ENCODE assay signal across 1 cellular context in genomic region chr4:164716901-164717300, GRCh38.
TF ChIP-seq lines count a peak whose summit lies in the region.

No MANE protein-coding gene starts in this region.

TF ChIP-seq in K562, 482 proteins besides CTCF, POLR2A, EP300 and RAD21 (continued from another document):
- TF ChIP-seq, protein P1, sequence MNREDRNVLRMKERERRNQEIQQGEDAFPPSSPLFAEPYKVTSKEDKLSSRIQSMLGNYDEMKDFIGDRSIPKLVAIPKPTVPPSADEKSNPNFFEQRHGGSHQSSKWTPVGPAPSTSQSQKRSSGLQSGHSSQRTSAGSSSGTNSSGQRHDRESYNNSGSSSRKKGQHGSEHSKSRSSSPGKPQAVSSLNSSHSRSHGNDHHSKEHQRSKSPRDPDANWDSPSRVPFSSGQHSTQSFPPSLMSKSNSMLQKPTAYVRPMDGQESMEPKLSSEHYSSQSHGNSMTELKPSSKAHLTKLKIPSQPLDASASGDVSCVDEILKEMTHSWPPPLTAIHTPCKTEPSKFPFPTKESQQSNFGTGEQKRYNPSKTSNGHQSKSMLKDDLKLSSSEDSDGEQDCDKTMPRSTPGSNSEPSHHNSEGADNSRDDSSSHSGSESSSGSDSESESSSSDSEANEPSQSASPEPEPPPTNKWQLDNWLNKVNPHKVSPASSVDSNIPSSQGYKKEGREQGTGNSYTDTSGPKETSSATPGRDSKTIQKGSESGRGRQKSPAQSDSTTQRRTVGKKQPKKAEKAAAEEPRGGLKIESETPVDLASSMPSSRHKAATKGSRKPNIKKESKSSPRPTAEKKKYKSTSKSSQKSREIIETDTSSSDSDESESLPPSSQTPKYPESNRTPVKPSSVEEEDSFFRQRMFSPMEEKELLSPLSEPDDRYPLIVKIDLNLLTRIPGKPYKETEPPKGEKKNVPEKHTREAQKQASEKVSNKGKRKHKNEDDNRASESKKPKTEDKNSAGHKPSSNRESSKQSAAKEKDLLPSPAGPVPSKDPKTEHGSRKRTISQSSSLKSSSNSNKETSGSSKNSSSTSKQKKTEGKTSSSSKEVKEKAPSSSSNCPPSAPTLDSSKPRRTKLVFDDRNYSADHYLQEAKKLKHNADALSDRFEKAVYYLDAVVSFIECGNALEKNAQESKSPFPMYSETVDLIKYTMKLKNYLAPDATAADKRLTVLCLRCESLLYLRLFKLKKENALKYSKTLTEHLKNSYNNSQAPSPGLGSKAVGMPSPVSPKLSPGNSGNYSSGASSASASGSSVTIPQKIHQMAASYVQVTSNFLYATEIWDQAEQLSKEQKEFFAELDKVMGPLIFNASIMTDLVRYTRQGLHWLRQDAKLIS (CRISPR knock-in tag; IDR thresholded peaks at IDR 0.05): no peak
- no peak for TF ChIP-seq FOXM1 (IDR thresholded peaks at IDR 0.05; ENCODE audit: low read depth)
- TF ChIP-seq FOXM1 (CRISPR knock-in tag; IDR thresholded peaks at IDR 0.05; ENCODE audit: low read depth): no peak
- no peak for TF ChIP-seq SLC30A9 (CRISPR knock-in tag; IDR thresholded peaks at IDR 0.05)
- TF ChIP-seq, protein P2, sequence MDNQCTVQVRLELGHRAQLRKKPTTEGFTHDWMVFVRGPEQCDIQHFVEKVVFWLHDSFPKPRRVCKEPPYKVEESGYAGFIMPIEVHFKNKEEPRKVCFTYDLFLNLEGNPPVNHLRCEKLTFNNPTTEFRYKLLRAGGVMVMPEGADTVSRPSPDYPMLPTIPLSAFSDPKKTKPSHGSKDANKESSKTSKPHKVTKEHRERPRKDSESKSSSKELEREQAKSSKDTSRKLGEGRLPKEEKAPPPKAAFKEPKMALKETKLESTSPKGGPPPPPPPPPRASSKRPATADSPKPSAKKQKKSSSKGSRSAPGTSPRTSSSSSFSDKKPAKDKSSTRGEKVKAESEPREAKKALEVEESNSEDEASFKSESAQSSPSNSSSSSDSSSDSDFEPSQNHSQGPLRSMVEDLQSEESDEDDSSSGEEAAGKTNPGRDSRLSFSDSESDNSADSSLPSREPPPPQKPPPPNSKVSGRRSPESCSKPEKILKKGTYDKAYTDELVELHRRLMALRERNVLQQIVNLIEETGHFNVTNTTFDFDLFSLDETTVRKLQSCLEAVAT (IDR thresholded peaks at IDR 0.05): no peak
- no peak for TF ChIP-seq FOXP1 (CRISPR knock-in tag; IDR thresholded peaks at IDR 0.05)
- no peak for TF ChIP-seq SOX6 (IDR thresholded peaks at IDR 0.05)
- no peak for TF ChIP-seq ZNF717 (CRISPR knock-in tag; IDR thresholded peaks at IDR 0.05)
- TF ChIP-seq E2F3 (CRISPR knock-in tag; IDR thresholded peaks at IDR 0.05): no peak
- no peak for TF ChIP-seq MAFF (IDR thresholded peaks at IDR 0.05; ENCODE audit: low read length)
- TF ChIP-seq ZNF347 (CRISPR knock-in tag; IDR thresholded peaks at IDR 0.05; ENCODE audit: low read depth): no peak
- TF ChIP-seq ZNF639 (CRISPR knock-in tag; conservative IDR thresholded peaks at IDR 0.05 in 1 of 2, IDR thresholded peaks at IDR 0.05 in 1 of 2): no peak
- TF ChIP-seq MAFK (IDR thresholded peaks at IDR 0.05; ENCODE audit: low read length): no peak
- no peak for TF ChIP-seq CTBP1 (IDR thresholded peaks at IDR 0.05; ENCODE audit: borderline replicate concordance)
